Comparison of ENCODE assay signal across 9 cellular contexts in the genomic region with DNA sequence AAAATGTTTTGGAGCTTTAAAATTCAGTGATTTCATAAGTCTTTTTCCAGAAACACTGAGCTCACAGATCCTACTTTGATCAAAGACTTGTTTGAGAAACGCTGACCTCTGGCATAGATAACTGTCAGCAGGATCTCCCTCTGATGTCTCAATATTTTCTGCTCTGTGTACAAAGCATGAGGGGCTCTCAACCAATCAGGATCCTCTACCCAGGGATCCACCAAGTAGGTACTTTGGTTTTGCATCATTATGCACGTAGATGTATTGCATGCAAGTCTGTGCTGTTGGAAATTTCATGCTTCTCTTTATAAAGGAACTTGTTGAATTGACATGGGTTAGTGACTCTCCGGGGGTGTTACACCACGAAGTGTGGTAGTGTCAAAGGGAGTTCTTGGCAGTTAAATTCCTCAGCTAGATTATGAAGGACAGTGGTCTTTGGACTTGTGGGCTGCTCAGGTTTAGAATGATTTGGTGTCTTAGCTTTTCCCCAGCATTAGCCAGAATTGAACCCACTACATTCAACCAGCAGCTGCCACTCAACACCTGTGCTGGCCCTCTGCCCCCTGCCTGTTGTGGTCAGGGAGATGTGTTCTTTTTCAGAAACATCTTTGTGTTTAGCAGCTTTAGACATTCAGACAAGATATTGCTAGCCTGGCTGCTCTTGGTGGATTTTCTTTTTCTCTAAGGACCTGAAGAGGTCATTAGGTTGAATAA. TPM values are rescaled to one million over a fixed set of nuclear protein-coding genes. Genes with fewer than 3 reads are reported as not detected.
DNase-seq lines count a peak whose midpoint lies in the region; ATAC-seq and TF ChIP-seq lines count a peak whose summit lies in the region.
"Had no signal": no experiment of that assay in that cellular context is flagged by ENCODE, and none has a peak within 500 bp of the region (broad histone marks: within the 10 kb centered on the region; RNA-seq: fewer than 3 reads in every experiment).

No MANE protein-coding gene starts in this region.

- H3K27me3 ChIP-seq in cardiac muscle cell (no peaks in the 10 kb centered on the region), vagina (no peaks in the 10 kb centered on the region)

- DNase-seq in cardiac muscle cell (ENCODE audit: low read depth in 1 of 2, low spot score in 1 of 2) (peak in 1 of 2 donors; percentile 76), Right ventricle myocardium inferior (ENCODE audit: missing footprints) (no peak), caudate nucleus (lab: John Stamatoyannopoulos, UW) (no peak), vagina (ENCODE audit: extremely low spot score in 2 of 2) (no peak), NCI-H2107 treated with DMSO at 0.1 percent for 48 hours (lab: John Stamatoyannopoulos, UW; ENCODE audit: unreplicated experiment) (no peak), COLO668 (lab: John Stamatoyannopoulos, UW; ENCODE audit: unreplicated experiment) (no peak), NCI-H510A (lab: John Stamatoyannopoulos, UW) (no peak)
- no peak for DNase-seq in naive thymus-derived CD8-positive, alpha-beta T cell
- DNase-seq: DMS 273 treated with DMSO at 0.1 percent for 48 hours had no signal

- H3K4me1 ChIP-seq in cardiac muscle cell (ENCODE audit: low read depth), result peaks cover 40% of the 10 kb centered on the region
- H3K4me1 ChIP-seq in vagina, result peaks cover 13% of the 10 kb centered on the region

- TF ChIP-seq POLR2A in vagina (IDR thresholded peaks at IDR 0.05), result no peak

- no peaks in the 10 kb centered on the region for H3K36me3 ChIP-seq in cardiac muscle cell
- H3K36me3 ChIP-seq in vagina, result no peaks in the 10 kb centered on the region

- H3K27me3 Mint-ChIP-seq in naive thymus-derived CD8-positive, alpha-beta T cell, result no peaks in the 10 kb centered on the region

- no peaks in the 10 kb centered on the region for H3K36me3 Mint-ChIP-seq in naive thymus-derived CD8-positive, alpha-beta T cell

- H3K9me3 Mint-ChIP-seq in naive thymus-derived CD8-positive, alpha-beta T cell, result no peaks in the 10 kb centered on the region

- POLR2A ChIA-PET in naive thymus-derived CD8-positive, alpha-beta T cell (lab: Charles Lee), result interaction anchor here (0.6 to 4.0 kb wide), 3 partner anchors 9 to 149 kb away, joined by 4 to 28 read pairs (median 5); no protein-coding TSS in a partner anchor

- ATAC-seq in Right ventricle myocardium inferior, result no peak
- ATAC-seq in naive thymus-derived CD8-positive, alpha-beta T cell, result no peak

- H3K9me3 ChIP-seq in cardiac muscle cell (ENCODE audit: low read depth) (no peaks in the 10 kb centered on the region), vagina (no peaks in the 10 kb centered on the region)

- TF ChIP-seq CTCF in cardiac muscle cell (IDR thresholded peaks at IDR 0.05; ENCODE audit: low read depth, low read length), result no peak
- TF ChIP-seq CTCF in vagina (IDR thresholded peaks at IDR 0.05), result no peak

- H3K27ac Mint-ChIP-seq in naive thymus-derived CD8-positive, alpha-beta T cell, result peak overlapping the region in 5 of 10 donors; percentile 11 to 66 (median 47)

- H3K4me3 ChIP-seq in cardiac muscle cell (no peak overlapping the region), vagina (no peak overlapping the region)

- peaks cover 21 to 45% (median 40%) of the 10 kb centered on the region in 4 donors for H3K4me1 Mint-ChIP-seq in naive thymus-derived CD8-positive, alpha-beta T cell

- H3K27ac ChIP-seq in cardiac muscle cell, result peak overlapping the region; percentile 55
- H3K27ac ChIP-seq in caudate nucleus (ENCODE audit: low read depth, low read length), result peak overlapping the region; percentile 92
- peak overlapping the region; percentile 80 for H3K27ac ChIP-seq in vagina

- H3K4me3 Mint-ChIP-seq in naive thymus-derived CD8-positive, alpha-beta T cell, result peak overlapping the region in 6 of 10 donors; percentile 11 to 91 (median 32)

- intact Hi-C loops in Right ventricle myocardium inferior (cut with DNase I), result loop anchor here (2.0 kb wide), 1 partner anchor 41 kb away; no protein-coding TSS in a partner anchor
- intact Hi-C loops in vagina (cut with DNase I), result loop anchor here (5.0 kb wide), 1 partner anchor 42 kb away; no protein-coding TSS in a partner anchor

RNA-seq across cellular contexts. Expression of gene DIXDC1, which starts 1.7 kb away (rescaled TPM):
- 40.7 and 42.6 TPM in 2 replicates for total RNA-seq in cardiac muscle cell
- polyA plus RNA-seq in cardiac muscle cell, result 26.5 and 35.0 TPM in 2 replicates
- 20.7 TPM for total RNA-seq in Right ventricle myocardium inferior
- 1 to 10 TPM in 1 of 2 experiments, under 1 TPM in 1; 0.80 to 1.2 TPM for total RNA-seq in naive thymus-derived CD8-positive, alpha-beta T cell
- 1 to 10 TPM in 1 of 3 donors, under 1 TPM in 2; 0.27 to 5.7 (median 0.81) TPM for polyA plus RNA-seq in naive thymus-derived CD8-positive, alpha-beta T cell
- total RNA-seq in vagina, result 36.8 TPM

RNA-seq across cellular contexts. Expression of gene C11orf52, which starts 16.8 kb away (rescaled TPM):
- total RNA-seq in cardiac muscle cell (5.5 and 7.4 TPM in 2 replicates), Right ventricle myocardium inferior (1.9 TPM), vagina (1.5 TPM)
- polyA plus RNA-seq in cardiac muscle cell, result 7.6 and 8.5 TPM in 2 replicates
- total RNA-seq in naive thymus-derived CD8-positive, alpha-beta T cell, result not detected
- polyA plus RNA-seq in naive thymus-derived CD8-positive, alpha-beta T cell, result not detected

RNA-seq across cellular contexts. Expression of gene HSPB2, which starts 23.0 kb away (rescaled TPM):
- 0.36 and 0.74 TPM in 2 replicates for total RNA-seq in cardiac muscle cell
- 6.6 and 9.2 TPM in 2 replicates for polyA plus RNA-seq in cardiac muscle cell
- total RNA-seq in Right ventricle myocardium inferior, result 43.7 TPM
- under 1 TPM in 1 of 2 experiments, not detected in 1; 0.27 TPM for total RNA-seq in naive thymus-derived CD8-positive, alpha-beta T cell
- polyA plus RNA-seq in naive thymus-derived CD8-positive, alpha-beta T cell, result not detected
- total RNA-seq in vagina, result not detected

RNA-seq across cellular contexts. Expression of gene CRYAB, which starts 23.9 kb away (rescaled TPM):
- 15.3 and 48.6 TPM in 2 replicates for total RNA-seq in cardiac muscle cell
- 31.3 and 91.8 TPM in 2 replicates for polyA plus RNA-seq in cardiac muscle cell
- 7,453 TPM for total RNA-seq in Right ventricle myocardium inferior
- total RNA-seq in naive thymus-derived CD8-positive, alpha-beta T cell, result not detected
- not detected for polyA plus RNA-seq in naive thymus-derived CD8-positive, alpha-beta T cell
- total RNA-seq in vagina, result 161 TPM

RNA-seq across cellular contexts. Expression of gene CFAP68, which starts 56.1 kb away (rescaled TPM):
- 24.5 and 33.0 TPM in 2 replicates for total RNA-seq in cardiac muscle cell
- polyA plus RNA-seq in cardiac muscle cell, result 49.6 and 50.2 TPM in 2 replicates
- total RNA-seq in Right ventricle myocardium inferior, result 27.2 TPM
- total RNA-seq in naive thymus-derived CD8-positive, alpha-beta T cell, result 10 to 100 TPM; 22.9 to 25.6 TPM
- polyA plus RNA-seq in naive thymus-derived CD8-positive, alpha-beta T cell, result 10 to 100 TPM; 29.5 to 33.5 (median 33.4) TPM
- 22.6 TPM for total RNA-seq in vagina

Comparison
In these comparisons a context has a peak if more than half of its experiments do, and no peak if none do; other contexts are left out.
1. RNA of gene HSPB2, which starts 23.0 kb away (total RNA-seq): 43.7 TPM in Right ventricle myocardium inferior (single experiment); 0.36 to 0.74 TPM in cardiac muscle cell, 0.27 TPM in naive thymus-derived CD8-positive, alpha-beta T cell and not detected in vagina (single experiment); every median in the first group is over 10 times any median in the second.
2. Peak in every context shown above with its lines, with median percentiles within 50 percentile points of each other: H3K27ac ChIP-seq.